Comparison of ENCODE assay signal across 25 cellular contexts in the genomic region with DNA sequence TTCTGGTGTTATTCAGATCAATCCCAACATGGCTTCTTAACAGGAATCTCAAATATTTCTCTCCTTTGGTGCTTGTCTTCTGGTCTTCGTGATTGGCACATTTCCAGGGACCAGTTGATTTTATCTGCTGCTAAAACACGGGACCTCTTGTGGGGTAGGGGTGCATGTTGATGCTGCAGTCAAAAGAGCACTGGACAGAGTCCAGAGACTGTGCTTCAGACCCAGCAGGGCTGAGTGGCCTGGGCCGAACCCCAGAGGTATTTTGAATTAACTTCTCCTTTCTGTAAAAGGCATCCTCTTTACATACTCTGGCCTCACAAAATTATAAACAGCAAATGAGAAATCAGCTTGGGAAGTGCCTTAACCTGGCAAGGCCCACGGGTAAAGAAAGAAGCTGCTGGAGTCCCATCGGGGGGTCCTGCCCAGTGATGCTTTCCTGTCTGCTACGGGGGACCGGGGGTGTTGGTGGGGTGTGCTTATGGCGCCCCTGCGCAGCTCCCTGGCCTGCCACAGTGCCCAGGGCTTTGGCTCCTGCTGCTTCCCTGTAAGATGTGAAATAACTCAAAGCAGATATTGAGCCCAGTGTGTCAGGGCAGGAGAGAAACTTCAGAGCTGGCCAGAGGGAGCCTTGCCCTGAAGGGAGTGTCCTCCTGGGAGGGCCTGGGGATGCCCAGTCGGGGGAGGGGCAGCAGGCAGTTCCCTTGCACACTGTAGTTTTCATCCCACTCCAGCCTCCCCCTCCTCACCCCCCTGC.
DNase-seq lines count a peak whose midpoint lies in the region; ATAC-seq, FAIRE-seq and TF ChIP-seq lines count a peak whose summit lies in the region.
"Had no signal": no experiment of that assay in that cellular context is flagged by ENCODE, and none has a peak within 500 bp of the region (broad histone marks: within the 10 kb centered on the region; RNA-seq: fewer than 3 reads in every experiment).

No MANE protein-coding gene starts in this region.

- no peaks in the 10 kb centered on the region for H3K27me3 Mint-ChIP-seq in stimulated activated naive CD8-positive, alpha-beta T cell treated with anti-CD3 and anti-CD28 coated beads, Interleukin-15, amount 100 ng/mL, for 72 hours

- H3K4me3 ChIP-seq in thyroid gland (replicated peaks in 1 of 3) = no peak overlapping the region
- H3K4me3 ChIP-seq: breast epithelium, stomach, tibial artery had no signal

- TF ChIP-seq POLR2A in thyroid gland (IDR thresholded peaks at IDR 0.05) = no peak

- FAIRE-seq in urothelium cell line (lab: Jason Lieb, UNC) = no peak
- FAIRE-seq: colon had no signal

- DNase-seq in SIG-M5 treated with dmso at 0.1 percent for 504 hours (lab: John Stamatoyannopoulos, UW; ENCODE audit: unreplicated experiment) (peak; percentile 7), SIG-M5 (lab: John Stamatoyannopoulos, UW) (no peak), SKM-1 treated with dmso at 0.1 percent for 144 hours (lab: John Stamatoyannopoulos, UW; ENCODE audit: unreplicated experiment) (peak; percentile 27), medulla oblongata (ENCODE audit: extremely low spot score) (peak; percentile 30), thyroid gland (peak; percentile 37 to 50), urothelium cell line (ENCODE audit: low spot score) (no peak)
- no peak for DNase-seq in stimulated activated CD4-positive, alpha-beta T cell treated with anti-CD3 and anti-CD28 coated beads, Interleukin-1b, Interleukin-23, amount 100 ng/mL, for 48 hours
- no peak for DNase-seq in stimulated activated naive CD8-positive, alpha-beta T cell treated with anti-CD3 and anti-CD28 coated beads, Interleukin-15, amount 100 ng/mL, for 72 hours
- DNase-seq: 8988T; activated CD4-positive, alpha-beta T cell treated with anti-CD3 and anti-CD28 coated beads, Interleukin-2, amount 50 U/mL, for 1 hour; activated naive CD4-positive, alpha-beta T cell treated with Interleukin-2 at 50 U/mL for 16 hours; CD8-positive, alpha-beta T cell; effector CD4-positive, alpha-beta T cell; HFFc6; NCI-H1105 treated with DMSO at 0.1 percent for 48 hours; NCI-H2029 treated with DMSO at 0.1 percent for 48 hours; NCI-H2227 treated with DMSO at 0.1 percent for 48 hours; NCI-H526 treated with DMSO at 0.1 percent for 48 hours; RPMI8226; stomach; T1000; tibial artery had no signal

- no peak overlapping the region for H3K27ac Mint-ChIP-seq in stimulated activated naive CD8-positive, alpha-beta T cell treated with anti-CD3 and anti-CD28 coated beads, Interleukin-15, amount 100 ng/mL, for 72 hours
- H3K27ac Mint-ChIP-seq: CD8-positive, alpha-beta T cell; HFFc6 had no signal

- H3K27ac ChIP-seq in thyroid gland = no peak overlapping the region
- H3K27ac ChIP-seq: breast epithelium, HL-60, stomach, tibial artery had no signal

- H3K4me1 ChIP-seq in thyroid gland = peaks cover 0 to 7% of the 10 kb centered on the region in 2 donors
- H3K4me1 ChIP-seq: breast epithelium had no signal

- no peaks in the 10 kb centered on the region for H3K9me3 ChIP-seq in thyroid gland
- H3K9me3 ChIP-seq: breast epithelium, stomach, tibial artery had no signal

- H3K9me3 Mint-ChIP-seq in stimulated activated naive CD8-positive, alpha-beta T cell treated with anti-CD3 and anti-CD28 coated beads, Interleukin-15, amount 100 ng/mL, for 72 hours = no peaks in the 10 kb centered on the region
- H3K9me3 Mint-ChIP-seq: CD8-positive, alpha-beta T cell; HFFc6 had no signal

- ATAC-seq in stimulated activated naive CD8-positive, alpha-beta T cell treated with anti-CD3 and anti-CD28 coated beads, Interleukin-15, amount 100 ng/mL, for 72 hours = no peak
- ATAC-seq: CD8-positive, alpha-beta T cell had no signal

- 55 to 59% methylated on average over 10 of the region's 10 CpGs for WGBS in thyroid gland, 2 donors

- intact Hi-C loops in thyroid gland (cut with DNase I) = no loop called here

- no peak for TF ChIP-seq CTCF in thyroid gland (IDR thresholded peaks at IDR 0.05)

- no peak overlapping the region for H3K4me3 Mint-ChIP-seq in stimulated activated naive CD8-positive, alpha-beta T cell treated with anti-CD3 and anti-CD28 coated beads, Interleukin-15, amount 100 ng/mL, for 72 hours
- H3K4me3 Mint-ChIP-seq: CD8-positive, alpha-beta T cell; HFFc6 had no signal

- H3K27me3 ChIP-seq in thyroid gland = no peaks in the 10 kb centered on the region
- H3K27me3 ChIP-seq: breast epithelium, stomach, tibial artery had no signal

- no peaks in the 10 kb centered on the region for H3K4me1 Mint-ChIP-seq in stimulated activated naive CD8-positive, alpha-beta T cell treated with anti-CD3 and anti-CD28 coated beads, Interleukin-15, amount 100 ng/mL, for 72 hours

- H3K36me3 ChIP-seq in thyroid gland = no peaks in the 10 kb centered on the region
- H3K36me3 ChIP-seq: breast epithelium, stomach, tibial artery had no signal

Comparison
In these comparisons a context has a peak if more than half of its experiments do, and no peak if none do; other contexts are left out.
1. DNase-seq: peak in SIG-M5 treated with dmso at 0.1 percent for 504 hours (single experiment), SKM-1 treated with dmso at 0.1 percent for 144 hours (single experiment), medulla oblongata (single experiment) and thyroid gland (2 of 2); none in SIG-M5 (single experiment), stimulated activated CD4-positive, alpha-beta T cell treated with anti-CD3 and anti-CD28 coated beads, Interleukin-1b, Interleukin-23, amount 100 ng/mL, for 48 hours (single experiment), urothelium cell line (single experiment) and stimulated activated naive CD8-positive, alpha-beta T cell treated with anti-CD3 and anti-CD28 coated beads, Interleukin-15, amount 100 ng/mL, for 72 hours (0 of 2).